14 cellular contexts compared by ENCODE assay signal in genomic region chr6:63806573-63806913, GRCh38.
DNase-seq lines count a peak whose midpoint lies in the region; ATAC-seq and TF ChIP-seq lines count a peak whose summit lies in the region.
"Had no signal": no experiment of that assay in that cellular context is flagged by ENCODE, and none has a peak within 500 bp of the region (broad histone marks: within the 10 kb centered on the region; RNA-seq: fewer than 3 reads in every experiment).

No MANE protein-coding gene starts in this region.

- peaks cover 0 to 8% of the 10 kb centered on the region in 2 donors for H3K27me3 Mint-ChIP-seq in natural killer cell treated with Interleukin-12 subunit alpha and Interleukin-12 subunit beta and Interleukin-15 and Interleukin-18, amount 100 ng/mL, for 72 hours
- H3K27me3 Mint-ChIP-seq in natural killer cell (ENCODE audit: low read depth in 2 of 2) = no peaks in the 10 kb centered on the region
- H3K27me3 Mint-ChIP-seq in endothelial cell (ENCODE audit: unreplicated experiment) = no peaks in the 10 kb centered on the region
- peaks cover 3% of the 10 kb centered on the region for H3K27me3 Mint-ChIP-seq in activated CD4-positive, alpha-beta T cell treated with anti-CD3 and anti-CD28 coated beads, Interleukin-2, amount 10 ng/mL, durations not matched to agents 7 days and 5 days
- H3K27me3 Mint-ChIP-seq in activated T-helper 1 cell treated with anti-CD3 and anti-CD28 coated beads, Interleukin-12 subunit alpha, Interleukin-12 subunit beta, Interleukin-2, Interleukin-4 antibody, amounts not matched to agents 30 ng/mL and 10 ng/mL and 1 ng/mL, durations not matched to agents 14 hours and 24 hours and 36 hours (ENCODE audit: insufficient read depth) = no peaks in the 10 kb centered on the region
- H3K27me3 Mint-ChIP-seq: activated CD4-positive, alpha-beta T cell treated with anti-CD3 and anti-CD28 coated beads for 36 hours had no signal

- no peak overlapping the region for H3K4me3 ChIP-seq in muscle layer of duodenum (ENCODE audit: low read depth in 1 of 2, low read length in 2 of 2)
- H3K4me3 ChIP-seq: GM12878, thoracic aorta had no signal

- H3K36me3 ChIP-seq in muscle layer of duodenum (ENCODE audit: control insufficient read depth in 1 of 2, insufficient read depth in 2 of 2, low read length in 2 of 2) = no peaks in the 10 kb centered on the region
- H3K36me3 ChIP-seq: thoracic aorta had no signal

- CTCF ChIA-PET in activated CD4-positive, alpha-beta T cell treated with anti-CD3 and anti-CD28 coated beads, Interleukin-2, amount 10 ng/mL, durations not matched to agents 7 days and 5 days (lab: Charles Lee) = interaction anchor here (1.1 kb wide), 1 partner anchor 483 kb away, joined by 4 read pairs; no protein-coding TSS in a partner anchor

- no peak for DNase-seq in natural killer cell treated with Interleukin-12 subunit alpha and Interleukin-12 subunit beta and Interleukin-15 and Interleukin-18, amount 100 ng/mL, for 72 hours (ENCODE audit: low spot score)
- no peak for DNase-seq in natural killer cell
- DNase-seq in endothelial cell (ENCODE audit: low spot score) = no peak
- DNase-seq in activated CD4-positive, alpha-beta T cell treated with anti-CD3 and anti-CD28 coated beads, Interleukin-2, amount 10 ng/mL, durations not matched to agents 7 days and 5 days = no peak
- DNase-seq in NCI-H524 (lab: John Stamatoyannopoulos, UW) = no peak
- DNase-seq in HUDEP-2 (lab: John Stamatoyannopoulos, UW; ENCODE audit: unreplicated experiment in 76 of 76) = no peak
- no peak for DNase-seq in activated T-helper 1 cell treated with anti-CD3 and anti-CD28 coated beads, Interleukin-12 subunit alpha, Interleukin-12 subunit beta, Interleukin-2, Interleukin-4 antibody, amounts not matched to agents 30 ng/mL and 10 ng/mL and 1 ng/mL, durations not matched to agents 14 hours and 24 hours and 36 hours (ENCODE audit: low spot score)
- DNase-seq: activated CD4-positive, alpha-beta T cell treated with anti-CD3 and anti-CD28 coated beads for 36 hours; DMS79; left cardiac atrium had no signal

- H3K9me3 Mint-ChIP-seq in natural killer cell treated with Interleukin-12 subunit alpha and Interleukin-12 subunit beta and Interleukin-15 and Interleukin-18, amount 100 ng/mL, for 72 hours = no peaks in the 10 kb centered on the region
- H3K9me3 Mint-ChIP-seq in natural killer cell (no peaks in the 10 kb centered on the region), endothelial cell (ENCODE audit: unreplicated experiment) (no peaks in the 10 kb centered on the region)
- H3K9me3 Mint-ChIP-seq in activated CD4-positive, alpha-beta T cell treated with anti-CD3 and anti-CD28 coated beads, Interleukin-2, amount 10 ng/mL, durations not matched to agents 7 days and 5 days = no peaks in the 10 kb centered on the region
- H3K9me3 Mint-ChIP-seq in activated T-helper 1 cell treated with anti-CD3 and anti-CD28 coated beads, Interleukin-12 subunit alpha, Interleukin-12 subunit beta, Interleukin-2, Interleukin-4 antibody, amounts not matched to agents 30 ng/mL and 10 ng/mL and 1 ng/mL, durations not matched to agents 14 hours and 24 hours and 36 hours = no peaks in the 10 kb centered on the region
- H3K9me3 Mint-ChIP-seq: central memory CD8-positive, alpha-beta T cell had no signal

- H3K4me3 Mint-ChIP-seq in natural killer cell treated with Interleukin-12 subunit alpha and Interleukin-12 subunit beta and Interleukin-15 and Interleukin-18, amount 100 ng/mL, for 72 hours = no peak overlapping the region
- H3K4me3 Mint-ChIP-seq in natural killer cell = no peak overlapping the region
- no peak overlapping the region for H3K4me3 Mint-ChIP-seq in endothelial cell (ENCODE audit: unreplicated experiment)
- no peak overlapping the region for H3K4me3 Mint-ChIP-seq in activated CD4-positive, alpha-beta T cell treated with anti-CD3 and anti-CD28 coated beads, Interleukin-2, amount 10 ng/mL, durations not matched to agents 7 days and 5 days
- H3K4me3 Mint-ChIP-seq in activated T-helper 1 cell treated with anti-CD3 and anti-CD28 coated beads, Interleukin-12 subunit alpha, Interleukin-12 subunit beta, Interleukin-2, Interleukin-4 antibody, amounts not matched to agents 30 ng/mL and 10 ng/mL and 1 ng/mL, durations not matched to agents 14 hours and 24 hours and 36 hours = no peak overlapping the region
- H3K4me3 Mint-ChIP-seq: activated CD4-positive, alpha-beta T cell treated with anti-CD3 and anti-CD28 coated beads for 36 hours; central memory CD8-positive, alpha-beta T cell had no signal

- peaks cover 0 to 9% of the 10 kb centered on the region in 2 donors for H3K4me1 ChIP-seq in muscle layer of duodenum (ENCODE audit: control insufficient read depth in 1 of 2, insufficient read depth in 2 of 2, low read length in 2 of 2)

- no peak for ATAC-seq in natural killer cell treated with Interleukin-12 subunit alpha and Interleukin-12 subunit beta and Interleukin-15 and Interleukin-18, amount 100 ng/mL, for 72 hours
- ATAC-seq in natural killer cell = no peak
- ATAC-seq: activated CD4-positive, alpha-beta T cell treated with anti-CD3 and anti-CD28 coated beads for 36 hours had no signal

- H3K27ac Mint-ChIP-seq in natural killer cell treated with Interleukin-12 subunit alpha and Interleukin-12 subunit beta and Interleukin-15 and Interleukin-18, amount 100 ng/mL, for 72 hours = peak overlapping the region; percentile 40 to 66
- H3K27ac Mint-ChIP-seq in natural killer cell = no peak overlapping the region
- H3K27ac Mint-ChIP-seq in endothelial cell (ENCODE audit: unreplicated experiment) = peak overlapping the region; percentile 83
- no peak overlapping the region for H3K27ac Mint-ChIP-seq in activated CD4-positive, alpha-beta T cell treated with anti-CD3 and anti-CD28 coated beads, Interleukin-2, amount 10 ng/mL, durations not matched to agents 7 days and 5 days
- H3K27ac Mint-ChIP-seq in activated T-helper 1 cell treated with anti-CD3 and anti-CD28 coated beads, Interleukin-12 subunit alpha, Interleukin-12 subunit beta, Interleukin-2, Interleukin-4 antibody, amounts not matched to agents 30 ng/mL and 10 ng/mL and 1 ng/mL, durations not matched to agents 14 hours and 24 hours and 36 hours = no peak overlapping the region
- H3K27ac Mint-ChIP-seq: activated CD4-positive, alpha-beta T cell treated with anti-CD3 and anti-CD28 coated beads for 36 hours had no signal

- H3K27me3 ChIP-seq in muscle layer of duodenum (ENCODE audit: low read depth, low read length) = no peaks in the 10 kb centered on the region

- peaks cover 4 to 10% of the 10 kb centered on the region in 2 donors for H3K4me1 Mint-ChIP-seq in natural killer cell treated with Interleukin-12 subunit alpha and Interleukin-12 subunit beta and Interleukin-15 and Interleukin-18, amount 100 ng/mL, for 72 hours (ENCODE audit: low read depth in 2 of 2)
- H3K4me1 Mint-ChIP-seq in natural killer cell (no peaks in the 10 kb centered on the region), endothelial cell (ENCODE audit: unreplicated experiment) (peaks cover 21% of the 10 kb centered on the region)
- H3K4me1 Mint-ChIP-seq in activated CD4-positive, alpha-beta T cell treated with anti-CD3 and anti-CD28 coated beads, Interleukin-2, amount 10 ng/mL, durations not matched to agents 7 days and 5 days = peaks cover 6% of the 10 kb centered on the region
- H3K4me1 Mint-ChIP-seq in activated T-helper 1 cell treated with anti-CD3 and anti-CD28 coated beads, Interleukin-12 subunit alpha, Interleukin-12 subunit beta, Interleukin-2, Interleukin-4 antibody, amounts not matched to agents 30 ng/mL and 10 ng/mL and 1 ng/mL, durations not matched to agents 14 hours and 24 hours and 36 hours (ENCODE audit: low read depth) = no peaks in the 10 kb centered on the region
- H3K4me1 Mint-ChIP-seq: activated CD4-positive, alpha-beta T cell treated with anti-CD3 and anti-CD28 coated beads for 36 hours; central memory CD8-positive, alpha-beta T cell had no signal

- H3K27ac ChIP-seq in muscle layer of duodenum (ENCODE audit: low read length) = peak overlapping the region; percentile 6

- intact Hi-C loops in natural killer cell (cut with micrococcal nuclease) = no loop called here
- intact Hi-C loops in activated T-helper 1 cell treated with anti-CD3 and anti-CD28 coated beads, Interleukin-12 subunit alpha, Interleukin-12 subunit beta, Interleukin-2, Interleukin-4 antibody, amounts not matched to agents 30 ng/mL and 10 ng/mL and 1 ng/mL, durations not matched to agents 14 hours and 24 hours and 36 hours (cut with micrococcal nuclease) = no loop called here

- POLR2A ChIA-PET in activated CD4-positive, alpha-beta T cell treated with anti-CD3 and anti-CD28 coated beads, Interleukin-2, amount 10 ng/mL, durations not matched to agents 7 days and 5 days (lab: Charles Lee) = no interaction called here

- TF ChIP-seq CTCF in natural killer cell (IDR thresholded peaks at IDR 0.05) (no peak), endothelial cell (IDR thresholded peaks at IDR 0.05; ENCODE audit: unreplicated experiment) (no peak)

- no peaks in the 10 kb centered on the region for H3K36me3 Mint-ChIP-seq in natural killer cell treated with Interleukin-12 subunit alpha and Interleukin-12 subunit beta and Interleukin-15 and Interleukin-18, amount 100 ng/mL, for 72 hours
- no peaks in the 10 kb centered on the region for H3K36me3 Mint-ChIP-seq in natural killer cell
- H3K36me3 Mint-ChIP-seq in endothelial cell (ENCODE audit: low read depth, unreplicated experiment) = no peaks in the 10 kb centered on the region
- no peaks in the 10 kb centered on the region for H3K36me3 Mint-ChIP-seq in activated CD4-positive, alpha-beta T cell treated with anti-CD3 and anti-CD28 coated beads, Interleukin-2, amount 10 ng/mL, durations not matched to agents 7 days and 5 days (ENCODE audit: low read depth)
- no peaks in the 10 kb centered on the region for H3K36me3 Mint-ChIP-seq in activated T-helper 1 cell treated with anti-CD3 and anti-CD28 coated beads, Interleukin-12 subunit alpha, Interleukin-12 subunit beta, Interleukin-2, Interleukin-4 antibody, amounts not matched to agents 30 ng/mL and 10 ng/mL and 1 ng/mL, durations not matched to agents 14 hours and 24 hours and 36 hours (ENCODE audit: low read depth)

- H3K9me3 ChIP-seq in muscle layer of duodenum (ENCODE audit: control insufficient read depth in 1 of 2, low read length in 2 of 2) = no peaks in the 10 kb centered on the region
- H3K9me3 ChIP-seq: thoracic aorta had no signal

Comparison
In these comparisons a context has a peak if more than half of its experiments do, and no peak if none do; other contexts are left out.
1. H3K27ac Mint-ChIP-seq: peak in natural killer cell treated with Interleukin-12 subunit alpha and Interleukin-12 subunit beta and Interleukin-15 and Interleukin-18, amount 100 ng/mL, for 72 hours (2 of 2) and endothelial cell (single experiment); none in natural killer cell (0 of 2), activated CD4-positive, alpha-beta T cell treated with anti-CD3 and anti-CD28 coated beads, Interleukin-2, amount 10 ng/mL, durations not matched to agents 7 days and 5 days (single experiment) and activated T-helper 1 cell treated with anti-CD3 and anti-CD28 coated beads, Interleukin-12 subunit alpha, Interleukin-12 subunit beta, Interleukin-2, Interleukin-4 antibody, amounts not matched to agents 30 ng/mL and 10 ng/mL and 1 ng/mL, durations not matched to agents 14 hours and 24 hours and 36 hours (single experiment).